In the genomic region with DNA sequence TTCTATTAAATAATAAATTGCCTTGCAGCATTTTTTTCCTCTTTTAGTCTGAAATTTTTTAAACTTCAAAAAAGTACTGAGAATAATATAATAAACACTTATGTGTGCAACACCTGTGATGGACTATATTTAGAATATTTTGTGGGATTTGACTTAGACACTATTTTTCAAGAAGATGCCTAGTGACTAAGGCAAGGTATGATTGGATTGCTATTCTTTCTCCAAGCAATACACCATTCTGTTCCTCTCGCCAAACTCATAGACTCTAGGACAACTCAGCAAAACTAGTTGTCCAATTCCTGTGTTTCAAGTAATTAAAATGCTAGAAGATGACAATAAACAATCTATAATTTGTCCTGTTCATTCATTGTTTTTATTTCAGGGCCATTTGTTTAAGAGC, we compare ENCODE assay signal across 29 cellular contexts.
"Had no signal": no experiment of that assay in that cellular context is flagged by ENCODE, and none has a peak within 500 bp of the region (broad histone marks: within the 10 kb centered on the region; RNA-seq: fewer than 3 reads in every experiment).

No MANE protein-coding gene starts in this region.

- H3K9me3 ChIP-seq: ovary, psoas muscle, right lobe of liver, sigmoid colon, stomach, thoracic aorta, thyroid gland, tibial nerve, upper lobe of left lung, vagina had no signal

- FAIRE-seq: small intestine, urothelium cell line had no signal

- H3K9ac ChIP-seq: neural progenitor cell, parathyroid adenoma had no signal

- H3K36me3 ChIP-seq: neural progenitor cell, ovary, right lobe of liver, sigmoid colon, stomach, thoracic aorta, thyroid gland, tibial nerve, upper lobe of left lung, vagina had no signal

- ATAC-seq: naive thymus-derived CD8-positive, alpha-beta T cell; natural killer cell treated with Interleukin-12 subunit alpha and Interleukin-12 subunit beta and Interleukin-15 and Interleukin-18, amount 100 ng/mL, for 72 hours; psoas muscle; right cardiac atrium; right lobe of liver; stimulated activated effector memory CD8-positive, alpha-beta T cell treated with anti-CD3 and anti-CD28 coated beads, Interleukin-12 subunit alpha, Interleukin-12 subunit beta, amount 100 ng/mL, for 72 hours; stimulated activated naive B cell treated with anti-CD40 and anti-IgM and Interleukin-4, amounts not matched to agents 10 μg/mL and 1 μg/mL and 100 μg/mL, for 72 hours had no signal

- H3K27ac ChIP-seq: neural progenitor cell, ovary, parathyroid adenoma, psoas muscle, right lobe of liver, sigmoid colon, stomach, thoracic aorta, thyroid gland, tibial nerve, upper lobe of left lung, vagina had no signal

- H3K4me1 Mint-ChIP-seq: naive thymus-derived CD8-positive, alpha-beta T cell; neural progenitor cell; stimulated activated effector memory CD8-positive, alpha-beta T cell treated with anti-CD3 and anti-CD28 coated beads, Interleukin-12 subunit alpha, Interleukin-12 subunit beta, amount 100 ng/mL, for 72 hours; stimulated activated naive B cell treated with anti-CD40 and anti-IgM and Interleukin-4, amounts not matched to agents 10 μg/mL and 1 μg/mL and 100 μg/mL, for 72 hours had no signal

- H3K27me3 Mint-ChIP-seq: progenitor cell of endocrine pancreas had no signal

- H2AFZ ChIP-seq: neural progenitor cell, parathyroid adenoma had no signal

- H3K4me1 ChIP-seq: neural progenitor cell, parathyroid adenoma, psoas muscle, right lobe of liver, sigmoid colon, stomach, thyroid gland, tibial nerve, upper lobe of left lung, vagina had no signal

- H3K9me3 Mint-ChIP-seq: naive thymus-derived CD8-positive, alpha-beta T cell; natural killer cell treated with Interleukin-12 subunit alpha and Interleukin-12 subunit beta and Interleukin-15 and Interleukin-18, amount 100 ng/mL, for 72 hours; neural progenitor cell; stimulated activated effector memory CD8-positive, alpha-beta T cell treated with anti-CD3 and anti-CD28 coated beads, Interleukin-12 subunit alpha, Interleukin-12 subunit beta, amount 100 ng/mL, for 72 hours; stimulated activated naive B cell treated with anti-CD40 and anti-IgM and Interleukin-4, amounts not matched to agents 10 μg/mL and 1 μg/mL and 100 μg/mL, for 72 hours; stimulated activated naive CD8-positive, alpha-beta T cell treated with anti-CD3 and anti-CD28 coated beads, Interleukin-15, Interleukin-2, amounts not matched to agents 100 ng/mL and 50 ng/mL, for 24 hours had no signal

- H3K36me3 Mint-ChIP-seq: naive thymus-derived CD8-positive, alpha-beta T cell; natural killer cell treated with Interleukin-12 subunit alpha and Interleukin-12 subunit beta and Interleukin-15 and Interleukin-18, amount 100 ng/mL, for 72 hours; neural progenitor cell; stimulated activated effector memory CD8-positive, alpha-beta T cell treated with anti-CD3 and anti-CD28 coated beads, Interleukin-12 subunit alpha, Interleukin-12 subunit beta, amount 100 ng/mL, for 72 hours; stimulated activated naive B cell treated with anti-CD40 and anti-IgM and Interleukin-4, amounts not matched to agents 10 μg/mL and 1 μg/mL and 100 μg/mL, for 72 hours had no signal

- H3K4me3 Mint-ChIP-seq: naive thymus-derived CD8-positive, alpha-beta T cell; natural killer cell treated with Interleukin-12 subunit alpha and Interleukin-12 subunit beta and Interleukin-15 and Interleukin-18, amount 100 ng/mL, for 72 hours; neural progenitor cell; stimulated activated effector memory CD8-positive, alpha-beta T cell treated with anti-CD3 and anti-CD28 coated beads, Interleukin-12 subunit alpha, Interleukin-12 subunit beta, amount 100 ng/mL, for 72 hours; stimulated activated naive B cell treated with anti-CD40 and anti-IgM and Interleukin-4, amounts not matched to agents 10 μg/mL and 1 μg/mL and 100 μg/mL, for 72 hours; stimulated activated naive CD8-positive, alpha-beta T cell treated with anti-CD3 and anti-CD28 coated beads, Interleukin-15, Interleukin-2, amounts not matched to agents 100 ng/mL and 50 ng/mL, for 24 hours had no signal

- DNase-seq: naive thymus-derived CD8-positive, alpha-beta T cell; occipital lobe; ovary; posterior cingulate gyrus; psoas muscle; right cardiac atrium; right lobe of liver; sigmoid colon; small intestine; stimulated activated CD4-positive, alpha-beta T cell treated with anti-CD3 and anti-CD28 coated beads, Interleukin-15, amount 100 ng/mL, for 24 hours; stimulated activated CD4-positive, alpha-beta T cell treated with anti-CD3 and anti-CD28 coated beads, Interleukin-2, amount 100 ng/mL, for 24 hours; stimulated activated CD4-positive, alpha-beta T cell treated with anti-CD3 and anti-CD28 coated beads, Interleukin-2, amount 100 ng/mL, for 48 hours; stimulated activated CD4-positive, alpha-beta T cell treated with anti-CD3 and anti-CD28 coated beads, Interleukin-4, amount 100 ng/mL, for 24 hours; stimulated activated naive B cell treated with anti-CD40 and anti-IgM and Interleukin-4, amounts not matched to agents 10 μg/mL and 1 μg/mL and 100 μg/mL, for 72 hours; stimulated activated naive CD4-positive, alpha-beta T cell treated with Interleukin-2 at 50 U/mL for 16 hours; stomach; thyroid gland; trophoblast cell; upper lobe of left lung had no signal

- H3K27me3 ChIP-seq: neural progenitor cell, ovary, right lobe of liver, sigmoid colon, stomach, thyroid gland, tibial nerve, upper lobe of left lung, vagina had no signal

- H3K79me2 ChIP-seq: parathyroid adenoma had no signal

- H3K4me3 ChIP-seq: neural progenitor cell, ovary, psoas muscle, right lobe of liver, sigmoid colon, stomach, thoracic aorta, thyroid gland, tibial nerve, upper lobe of left lung, vagina had no signal

- H3K27ac Mint-ChIP-seq: naive thymus-derived CD8-positive, alpha-beta T cell; natural killer cell treated with Interleukin-12 subunit alpha and Interleukin-12 subunit beta and Interleukin-15 and Interleukin-18, amount 100 ng/mL, for 72 hours; neural progenitor cell; progenitor cell of endocrine pancreas; stimulated activated effector memory CD8-positive, alpha-beta T cell treated with anti-CD3 and anti-CD28 coated beads, Interleukin-12 subunit alpha, Interleukin-12 subunit beta, amount 100 ng/mL, for 72 hours; stimulated activated naive B cell treated with anti-CD40 and anti-IgM and Interleukin-4, amounts not matched to agents 10 μg/mL and 1 μg/mL and 100 μg/mL, for 72 hours; stimulated activated naive CD8-positive, alpha-beta T cell treated with anti-CD3 and anti-CD28 coated beads, Interleukin-15, Interleukin-2, amounts not matched to agents 100 ng/mL and 50 ng/mL, for 24 hours had no signal

- H3K4me2 ChIP-seq: neural progenitor cell had no signal
